1 cellular context compared by ENCODE assay signal in genomic region chr9:70534058-70534457, GRCh38.
TF ChIP-seq lines count a peak whose summit lies in the region.

No MANE protein-coding gene starts in this region.

TF ChIP-seq in GM23338, 12 proteins besides CTCF, POLR2A, EP300 and RAD21:
- no peak for TF ChIP-seq REST (IDR thresholded peaks at IDR 0.05; ENCODE audit: unreplicated experiment)
- TF ChIP-seq CREB1 (CRISPR knock-in tag; IDR thresholded peaks at IDR 0.05; ENCODE audit: low read depth): no peak
- no peak for TF ChIP-seq ZNF114 (CRISPR knock-in tag; IDR thresholded peaks at IDR 0.05)
- no peak for TF ChIP-seq JUNB (IDR thresholded peaks at IDR 0.05; ENCODE audit: unreplicated experiment)
- TF ChIP-seq NANOG (IDR thresholded peaks at IDR 0.05; ENCODE audit: borderline replicate concordance): no peak
- no peak for TF ChIP-seq ETS1 (IDR thresholded peaks at IDR 0.05)
- no peak for TF ChIP-seq POLR2AphosphoS5 (IDR thresholded peaks at IDR 0.05; ENCODE audit: low read depth)
- TF ChIP-seq STAT1 (IDR thresholded peaks at IDR 0.05; ENCODE audit: unreplicated experiment): no peak
- TF ChIP-seq ZNF331 (CRISPR knock-in tag; IDR thresholded peaks at IDR 0.05; ENCODE audit: low read depth): no peak
